In the genomic region with DNA sequence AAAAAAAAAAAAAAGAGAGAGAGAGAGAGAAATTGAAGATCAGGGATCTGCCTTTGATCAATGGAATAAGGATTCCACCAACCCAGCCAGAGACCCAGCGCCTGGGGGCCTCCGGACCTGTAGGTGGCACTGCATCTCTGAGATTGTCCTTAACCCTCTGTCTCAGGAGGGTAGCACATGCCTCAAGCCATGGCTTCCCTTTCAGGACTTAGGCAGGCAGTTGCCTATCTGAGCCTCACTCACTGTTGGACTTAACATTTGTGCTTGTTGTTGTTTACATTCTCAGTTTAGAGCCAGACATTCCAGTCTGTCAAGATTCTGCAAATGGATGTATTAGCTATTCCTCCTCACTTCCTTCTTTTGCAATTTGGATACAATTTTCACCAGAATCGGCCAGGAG, we compare ENCODE assay signal across 12 cellular contexts. TPM values are rescaled to one million over a fixed set of nuclear protein-coding genes. Genes with fewer than 3 reads are reported as not detected.
DNase-seq lines count a peak whose midpoint lies in the region; ATAC-seq and TF ChIP-seq lines count a peak whose summit lies in the region.
"Had no signal": no experiment of that assay in that cellular context is flagged by ENCODE, and none has a peak within 500 bp of the region (broad histone marks: within the 10 kb centered on the region; RNA-seq: fewer than 3 reads in every experiment).

No MANE protein-coding gene starts in this region.

- peaks cover 5% of the 10 kb centered on the region for H3K4me1 Mint-ChIP-seq in activated T-helper 1 cell treated with anti-CD3 and anti-CD28 coated beads, Interleukin-12 subunit alpha, Interleukin-12 subunit beta, Interleukin-2, Interleukin-4 antibody, amounts not matched to agents 30 ng/mL and 10 ng/mL and 1 ng/mL, durations not matched to agents 14 hours and 24 hours and 36 hours (ENCODE audit: low read depth)

- no peak overlapping the region for H3K27ac Mint-ChIP-seq in activated T-helper 1 cell treated with anti-CD3 and anti-CD28 coated beads, Interleukin-12 subunit alpha, Interleukin-12 subunit beta, Interleukin-2, Interleukin-4 antibody, amounts not matched to agents 30 ng/mL and 10 ng/mL and 1 ng/mL, durations not matched to agents 14 hours and 24 hours and 36 hours

- no peak overlapping the region for H3K4me3 Mint-ChIP-seq in activated T-helper 1 cell treated with anti-CD3 and anti-CD28 coated beads, Interleukin-12 subunit alpha, Interleukin-12 subunit beta, Interleukin-2, Interleukin-4 antibody, amounts not matched to agents 30 ng/mL and 10 ng/mL and 1 ng/mL, durations not matched to agents 14 hours and 24 hours and 36 hours

- H3K36me3 Mint-ChIP-seq in activated T-helper 1 cell treated with anti-CD3 and anti-CD28 coated beads, Interleukin-12 subunit alpha, Interleukin-12 subunit beta, Interleukin-2, Interleukin-4 antibody, amounts not matched to agents 30 ng/mL and 10 ng/mL and 1 ng/mL, durations not matched to agents 14 hours and 24 hours and 36 hours (ENCODE audit: low read depth) = no peaks in the 10 kb centered on the region

- intact Hi-C loops in activated T-helper 1 cell treated with anti-CD3 and anti-CD28 coated beads, Interleukin-12 subunit alpha, Interleukin-12 subunit beta, Interleukin-2, Interleukin-4 antibody, amounts not matched to agents 30 ng/mL and 10 ng/mL and 1 ng/mL, durations not matched to agents 14 hours and 24 hours and 36 hours (cut with micrococcal nuclease) = no loop called here

- peak; percentile 54; the same call in 1 of the 2 replicates for TF ChIP-seq CTCF in GM12875 (IDR thresholded peaks at IDR 0.05; ENCODE audit: borderline replicate concordance, insufficient read depth, low read depth, low read length)

- DNase-seq in COR-L47 (lab: John Stamatoyannopoulos, UW) (peak; percentile 29), OCI-M1 (lab: John Stamatoyannopoulos, UW) (peak; percentile 74), iPS DF 4.7 (ENCODE audit: extremely low read depth, low spot score) (peak; percentile 51), inferior parietal cortex (ENCODE audit: extremely low spot score) (no peak)
- DNase-seq in activated T-helper 1 cell treated with anti-CD3 and anti-CD28 coated beads, Interleukin-12 subunit alpha, Interleukin-12 subunit beta, Interleukin-2, Interleukin-4 antibody, amounts not matched to agents 30 ng/mL and 10 ng/mL and 1 ng/mL, durations not matched to agents 14 hours and 24 hours and 36 hours (ENCODE audit: low spot score) = no peak
- DNase-seq: amniotic stem cell, T-helper 1 cell had no signal

- H3K4me3 ChIP-seq in GM12875 (ENCODE audit: low read depth, low read length) = no peak overlapping the region

- peaks cover 20% of the 10 kb centered on the region for H3K27me3 Mint-ChIP-seq in activated T-helper 1 cell treated with anti-CD3 and anti-CD28 coated beads, Interleukin-12 subunit alpha, Interleukin-12 subunit beta, Interleukin-2, Interleukin-4 antibody, amounts not matched to agents 30 ng/mL and 10 ng/mL and 1 ng/mL, durations not matched to agents 14 hours and 24 hours and 36 hours (ENCODE audit: insufficient read depth)

- no peaks in the 10 kb centered on the region for H3K9me3 Mint-ChIP-seq in activated T-helper 1 cell treated with anti-CD3 and anti-CD28 coated beads, Interleukin-12 subunit alpha, Interleukin-12 subunit beta, Interleukin-2, Interleukin-4 antibody, amounts not matched to agents 30 ng/mL and 10 ng/mL and 1 ng/mL, durations not matched to agents 14 hours and 24 hours and 36 hours

- ATAC-seq in HG03469 (IDR thresholded peaks at IDR 0.05; ENCODE audit: unreplicated experiment) (no peak), GM21515 (IDR thresholded peaks at IDR 0.05; ENCODE audit: unreplicated experiment) (no peak)

RNA-seq across cellular contexts. Expression of a gene that starts 5.1 kb away (rescaled TPM):
- total RNA-seq in activated T-helper 1 cell treated with anti-CD3 and anti-CD28 coated beads, Interleukin-12 subunit alpha, Interleukin-12 subunit beta, Interleukin-2, Interleukin-4 antibody, amounts not matched to agents 30 ng/mL and 10 ng/mL and 1 ng/mL, durations not matched to agents 14 hours and 24 hours and 36 hours = not detected in 2 replicates
- total RNA-seq: pulmonary artery endothelial cell, temporal lobe had no signal

Comparison
In these comparisons a context has a peak if more than half of its experiments do, and no peak if none do; other contexts are left out.
1. DNase-seq: peak in COR-L47 (single experiment), OCI-M1 (single experiment) and iPS DF 4.7 (single experiment); none in inferior parietal cortex (single experiment) and activated T-helper 1 cell treated with anti-CD3 and anti-CD28 coated beads, Interleukin-12 subunit alpha, Interleukin-12 subunit beta, Interleukin-2, Interleukin-4 antibody, amounts not matched to agents 30 ng/mL and 10 ng/mL and 1 ng/mL, durations not matched to agents 14 hours and 24 hours and 36 hours (single experiment).